1 cellular context compared by ENCODE assay signal in the genomic region with DNA sequence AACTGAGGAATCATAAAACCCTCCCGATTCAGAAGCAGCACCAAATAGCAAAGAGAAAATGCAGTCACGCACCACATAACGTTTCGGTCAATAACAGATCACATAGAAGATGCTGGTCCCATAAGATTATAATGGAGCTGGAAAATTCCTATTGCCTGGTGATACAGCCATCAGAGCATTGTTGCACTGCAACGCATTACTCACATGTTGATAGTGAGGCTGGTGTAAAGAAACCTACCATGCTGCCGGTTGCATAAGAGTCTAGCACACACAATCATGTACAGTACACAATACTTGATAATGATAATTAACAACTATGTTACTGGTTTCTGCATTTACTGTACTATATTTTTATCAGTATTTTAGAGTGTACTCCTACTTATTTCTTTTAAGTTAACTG.
TF ChIP-seq lines count a peak whose summit lies in the region.

No MANE protein-coding gene starts in this region.

TF ChIP-seq in IMR-90, 13 proteins besides CTCF, POLR2A, EP300 and RAD21 (continued from another document):
- TF ChIP-seq CHD1 (IDR thresholded peaks at IDR 0.05; ENCODE audit: low read depth, low read length) = no peak
